Comparison of ENCODE assay signal across 10 cellular contexts in genomic region chr14:65356327-65356836, GRCh38. TPM values are rescaled to one million over a fixed set of nuclear protein-coding genes. Genes with fewer than 3 reads are reported as not detected.
DNase-seq lines count a peak whose midpoint lies in the region; ATAC-seq, FAIRE-seq and TF ChIP-seq lines count a peak whose summit lies in the region.
"Had no signal": no experiment of that assay in that cellular context is flagged by ENCODE, and none has a peak within 500 bp of the region (broad histone marks: within the 10 kb centered on the region; RNA-seq: fewer than 3 reads in every experiment).

No MANE protein-coding gene starts in this region.

- POLR2A ChIA-PET in AG04449 (lab: Yijun Ruan, JAX) = no interaction called here

- H3K27me3 Mint-ChIP-seq in activated T-cell treated with anti-CD3 and anti-CD28 coated beads, Interleukin-2, amount 50 U/mL, for 4 hours (ENCODE audit: low read depth) = no peaks in the 10 kb centered on the region
- H3K27me3 Mint-ChIP-seq in neural progenitor cell (ENCODE audit: insufficient read depth, low read depth) (peaks cover 4% of the 10 kb centered on the region), mesothelial cell of epicardium (ENCODE audit: low read depth) (no peaks in the 10 kb centered on the region)

- no peak overlapping the region for H2AFZ ChIP-seq in neural progenitor cell (replicated peaks)

- DNase-seq in AG04449 (ENCODE audit: low read depth, low spot score) (peak; percentile 34), HTR-8/SVneo (ENCODE audit: insufficient read length, low spot score) (peak; percentile 98), kidney tubule cell (ENCODE audit: low spot score) (peak; percentile 98), neural progenitor cell (ENCODE audit: low spot score) (no peak), NCI-H2171 treated with DMSO at 0.1 percent for 48 hours (lab: John Stamatoyannopoulos, UW) (no peak), mesothelial cell of epicardium (ENCODE audit: low spot score in 2 of 2, unreplicated experiment in 2 of 2) (no peak), epidermal melanocyte (ENCODE audit: insufficient read length, low spot score) (no peak)
- DNase-seq in activated T-cell treated with anti-CD3 and anti-CD28 coated beads, Interleukin-2, amount 50 U/mL, for 4 hours = peak; percentile 8
- DNase-seq: GDM1 had no signal

- H3K36me3 Mint-ChIP-seq in activated T-cell treated with anti-CD3 and anti-CD28 coated beads, Interleukin-2, amount 50 U/mL, for 4 hours (ENCODE audit: insufficient read depth) = peaks cover 2% of the 10 kb centered on the region
- H3K36me3 Mint-ChIP-seq in neural progenitor cell = no peaks in the 10 kb centered on the region
- H3K36me3 Mint-ChIP-seq in mesothelial cell of epicardium = no peaks in the 10 kb centered on the region

- H3K27me3 ChIP-seq in neural progenitor cell = no peaks in the 10 kb centered on the region
- H3K27me3 ChIP-seq: cardiac muscle cell had no signal

- no peaks in the 10 kb centered on the region for H3K4me1 ChIP-seq in neural progenitor cell

- CTCF ChIA-PET in AG04449 (lab: Yijun Ruan, JAX) = no interaction called here

- H3K4me3 ChIP-seq in AG04449 (ENCODE audit: low read depth, low read length) = no peak overlapping the region
- no peak overlapping the region for H3K4me3 ChIP-seq in neural progenitor cell
- H3K4me3 ChIP-seq: cardiac muscle cell had no signal

- no peaks in the 10 kb centered on the region for H3F3A ChIP-seq in neural progenitor cell (ENCODE audit: low read depth)

- no peak overlapping the region for H3K4me3 Mint-ChIP-seq in activated T-cell treated with anti-CD3 and anti-CD28 coated beads, Interleukin-2, amount 50 U/mL, for 4 hours
- H3K4me3 Mint-ChIP-seq in neural progenitor cell = no peak overlapping the region
- no peak overlapping the region for H3K4me3 Mint-ChIP-seq in mesothelial cell of epicardium

- no peak overlapping the region for H3K27ac ChIP-seq in neural progenitor cell
- H3K27ac ChIP-seq: cardiac muscle cell had no signal

- no peak overlapping the region for H3K4me2 ChIP-seq in neural progenitor cell

- H3K36me3 ChIP-seq in neural progenitor cell = no peaks in the 10 kb centered on the region
- H3K36me3 ChIP-seq: cardiac muscle cell had no signal

- no peaks in the 10 kb centered on the region for H4K20me1 ChIP-seq in neural progenitor cell (ENCODE audit: low read depth)

- H3K27ac Mint-ChIP-seq in neural progenitor cell (no peak overlapping the region), mesothelial cell of epicardium (no peak overlapping the region)

- FAIRE-seq in HTR-8/SVneo (lab: Jason Lieb, UNC) = peak; percentile 93

- TF ChIP-seq CTCF in AG04449 (IDR thresholded peaks at IDR 0.05; ENCODE audit: insufficient read depth, low read length, missing control alignments) = no peak
- no peak for TF ChIP-seq CTCF in neural progenitor cell (IDR thresholded peaks at IDR 0.05)
- TF ChIP-seq CTCF in mesothelial cell of epicardium (IDR thresholded peaks at IDR 0.05; ENCODE audit: unreplicated experiment) = no peak

- peaks cover 32% of the 10 kb centered on the region for H3K4me1 Mint-ChIP-seq in activated T-cell treated with anti-CD3 and anti-CD28 coated beads, Interleukin-2, amount 50 U/mL, for 4 hours (ENCODE audit: low read depth)
- H3K4me1 Mint-ChIP-seq in neural progenitor cell = no peaks in the 10 kb centered on the region
- peaks cover 6% of the 10 kb centered on the region for H3K4me1 Mint-ChIP-seq in mesothelial cell of epicardium

- H3K9me3 ChIP-seq in neural progenitor cell (ENCODE audit: low read depth) = no peaks in the 10 kb centered on the region

- peak; percentile 32 to 56 for ATAC-seq in activated T-cell treated with anti-CD3 and anti-CD28 coated beads, Interleukin-2, amount 50 U/mL, for 4 hours

- no peak overlapping the region for H3K9ac ChIP-seq in neural progenitor cell

- no peaks in the 10 kb centered on the region for H3K9me3 Mint-ChIP-seq in activated T-cell treated with anti-CD3 and anti-CD28 coated beads, Interleukin-2, amount 50 U/mL, for 4 hours
- H3K9me3 Mint-ChIP-seq in neural progenitor cell (no peaks in the 10 kb centered on the region), mesothelial cell of epicardium (no peaks in the 10 kb centered on the region)

- H3K79me2 ChIP-seq in neural progenitor cell (ENCODE audit: low read depth) = no peaks in the 10 kb centered on the region

RNA-seq across cellular contexts. Expression of gene FUT8, which starts 56.1 kb away (rescaled TPM):
- total RNA-seq in activated T-cell treated with anti-CD3 and anti-CD28 coated beads, Interleukin-2, amount 50 U/mL, for 4 hours = 10 to 100 TPM; 29.2 to 38.4 (median 30.9) TPM
- total RNA-seq in neural progenitor cell (ENCODE audit: low replicate concordance) = 112 and 131 TPM in 2 replicates
- 48.9 to 51.8 TPM (median 49.4 TPM) in 3 replicates for total RNA-seq in mesothelial cell of epicardium

Comparison
In these comparisons a context has a peak if more than half of its experiments do, and no peak if none do; other contexts are left out.
1. DNase-seq: peak in AG04449 (single experiment), HTR-8/SVneo (single experiment), activated T-cell treated with anti-CD3 and anti-CD28 coated beads, Interleukin-2, amount 50 U/mL, for 4 hours (single experiment) and kidney tubule cell (single experiment); none in neural progenitor cell (single experiment), NCI-H2171 treated with DMSO at 0.1 percent for 48 hours (single experiment), mesothelial cell of epicardium (0 of 2) and epidermal melanocyte (single experiment).